ENCODE assay signal across 1 cellular context in genomic region chr19:55549500-55550320, GRCh38.
A peak's percentile ranks its signal among the peaks of the same experiment; 100 is the strongest.
TF ChIP-seq lines count a peak whose summit lies in the region.

No MANE protein-coding gene starts in this region.

TF ChIP-seq in HepG2, 621 proteins besides CTCF, POLR2A, EP300 and RAD21 (continued from another document):
- TF ChIP-seq ZBTB33 (CRISPR knock-in tag; IDR thresholded peaks at IDR 0.05) (no peak), SNAPC4 (CRISPR knock-in tag; IDR thresholded peaks at IDR 0.05) (no peak), ELF3 (CRISPR knock-in tag; IDR thresholded peaks at IDR 0.05) (no peak), TMF1 (CRISPR knock-in tag; IDR thresholded peaks at IDR 0.05; ENCODE audit: low read depth) (no peak), GABPB1 (CRISPR knock-in tag; IDR thresholded peaks at IDR 0.05) (peak; percentile 28; the same call in 1 of the 2 replicates), ZNF619 (CRISPR knock-in tag; IDR thresholded peaks at IDR 0.05) (no peak), RFXAP (CRISPR knock-in tag; IDR thresholded peaks at IDR 0.05; ENCODE audit: borderline replicate concordance) (no peak), SIN3B (IDR thresholded peaks at IDR 0.05; ENCODE audit: low read length) (no peak), GMEB1 (CRISPR knock-in tag; IDR thresholded peaks at IDR 0.05; ENCODE audit: borderline replicate concordance) (no peak), ZNF567 (CRISPR knock-in tag; IDR thresholded peaks at IDR 0.05; ENCODE audit: borderline replicate concordance) (no peak), HMG20B (CRISPR knock-in tag; conservative IDR thresholded peaks at IDR 0.05) (no peak), TAF15 (IDR thresholded peaks at IDR 0.05; ENCODE audit: low read depth, low read length, poor library complexity, severe bottlenecking) (no peak), ZNF12 (CRISPR knock-in tag; IDR thresholded peaks at IDR 0.05) (no peak), SRSF9 (IDR thresholded peaks at IDR 0.05; ENCODE audit: borderline replicate concordance, insufficient read depth, low read depth, low read length, poor library complexity, severe bottlenecking) (no peak), ZNF362 (CRISPR knock-in tag; IDR thresholded peaks at IDR 0.05; ENCODE audit: borderline replicate concordance) (peak; percentile 88; the same call in 1 of the 2 replicates), HIVEP1 (CRISPR knock-in tag; IDR thresholded peaks at IDR 0.05) (0 out of 2 replicates have a peak, but pooled peaks have one; percentile 27), SMAD1 (CRISPR knock-in tag; IDR thresholded peaks at IDR 0.05; ENCODE audit: borderline replicate concordance, low read depth) (no peak), THAP8 (CRISPR knock-in tag; IDR thresholded peaks at IDR 0.05; ENCODE audit: borderline replicate concordance) (no peak), ZNF605 (CRISPR knock-in tag; IDR thresholded peaks at IDR 0.05) (no peak), ZNF644 (CRISPR knock-in tag; IDR thresholded peaks at IDR 0.05; ENCODE audit: low read depth) (no peak), ZNF724P (CRISPR knock-in tag; IDR thresholded peaks at IDR 0.05; ENCODE audit: borderline replicate concordance) (no peak), POLR2G (IDR thresholded peaks at IDR 0.05; ENCODE audit: low read depth, low read length) (peak; percentile 50), ZSCAN22 (CRISPR knock-in tag; IDR thresholded peaks at IDR 0.05) (peak; percentile 49; the same call in 1 of the 2 replicates), DDIT3 (CRISPR knock-in tag; IDR thresholded peaks at IDR 0.05) (no peak), TERF1 (CRISPR knock-in tag; IDR thresholded peaks at IDR 0.05) (no peak), ZKSCAN5 (CRISPR knock-in tag; IDR thresholded peaks at IDR 0.05) (no peak), GTF2F1 (IDR thresholded peaks at IDR 0.05; ENCODE audit: low read length) (no peak), FOSL1 (CRISPR knock-in tag; IDR thresholded peaks at IDR 0.05; ENCODE audit: borderline replicate concordance) (0 out of 2 replicates have a peak, but pooled peaks have one; percentile 80), ZBTB44 (CRISPR knock-in tag; IDR thresholded peaks at IDR 0.05) (no peak), CBX1 (IDR thresholded peaks at IDR 0.05; ENCODE audit: low read depth) (no peak), IRF1 (CRISPR knock-in tag; IDR thresholded peaks at IDR 0.05; ENCODE audit: low read depth) (no peak), PBX2 (CRISPR knock-in tag; IDR thresholded peaks at IDR 0.05) (no peak), PPARG (CRISPR knock-in tag; conservative IDR thresholded peaks at IDR 0.05) (no peak), AGO1 (IDR thresholded peaks at IDR 0.05; ENCODE audit: low read depth, low read length, poor library complexity, severe bottlenecking) (no peak), RBM22 (optimal IDR thresholded peaks at IDR 0.05; ENCODE audit: low read length) (no peak), ZNF296 (CRISPR knock-in tag; conservative IDR thresholded peaks at IDR 0.05) (no peak), PHF8 (CRISPR knock-in tag; IDR thresholded peaks at IDR 0.05) (no peak), ZNF749 (CRISPR knock-in tag; IDR thresholded peaks at IDR 0.05; ENCODE audit: borderline replicate concordance) (no peak), ZNF280B (CRISPR knock-in tag; IDR thresholded peaks at IDR 0.05; ENCODE audit: borderline replicate concordance) (no peak), FOXK2 (IDR thresholded peaks at IDR 0.05) (peak; percentile 53)
TF ChIP-seq in HepG2: peak in this region for 70.
